1 cellular context compared by ENCODE assay signal in genomic region chr19:10419646-10420443, GRCh38.
TF ChIP-seq lines count a peak whose summit lies in the region.

No MANE protein-coding gene starts in this region.

TF ChIP-seq in WTC11, 78 proteins besides CTCF, POLR2A, EP300 and RAD21 (continued from another document):
- TF ChIP-seq AR (CRISPR knock-in tag; IDR thresholded peaks at IDR 0.05), result no peak
- no peak; the same call in 1 of the 2 replicates for TF ChIP-seq ZNF232 (CRISPR knock-in tag; IDR thresholded peaks at IDR 0.05)
- TF ChIP-seq IRF1 (CRISPR knock-in tag; IDR thresholded peaks at IDR 0.05), result 0 out of 2 replicates have a peak, but pooled peaks have one; percentile 17
- no peak for TF ChIP-seq ZNF512 (CRISPR knock-in tag; IDR thresholded peaks at IDR 0.05; ENCODE audit: borderline replicate concordance)
- peak; percentile 95; the same call in 1 of the 2 replicates for TF ChIP-seq MAX (CRISPR knock-in tag; IDR thresholded peaks at IDR 0.05)
- no peak for TF ChIP-seq HMGA2 (CRISPR knock-in tag; IDR thresholded peaks at IDR 0.05)
- peak; percentile 88 for TF ChIP-seq NFYB (CRISPR knock-in tag; conservative IDR thresholded peaks at IDR 0.05; ENCODE audit: low read depth)
- TF ChIP-seq SMAD3 (CRISPR knock-in tag; IDR thresholded peaks at IDR 0.05; ENCODE audit: borderline replicate concordance), result no peak
- TF ChIP-seq E2F5 (CRISPR knock-in tag; IDR thresholded peaks at IDR 0.05), result 0 out of 2 replicates have a peak, but pooled peaks have one; percentile 46
- TF ChIP-seq CREM (CRISPR knock-in tag; IDR thresholded peaks at IDR 0.05), result peak; percentile 63
